Comparison of ENCODE assay signal across 19 cellular contexts in genomic region chr17:72710185-72710584, GRCh38.
DNase-seq lines count a peak whose midpoint lies in the region; ATAC-seq lines count a peak whose summit lies in the region.
"Had no signal": no experiment of that assay in that cellular context is flagged by ENCODE, and none has a peak within 500 bp of the region (broad histone marks: within the 10 kb centered on the region; RNA-seq: fewer than 3 reads in every experiment).

No MANE protein-coding gene starts in this region.

- no peak overlapping the region for H2AFZ ChIP-seq in neuronal stem cell (ENCODE audit: low read length)

- H3K36me3 Mint-ChIP-seq in activated naive CD4-positive, alpha-beta T cell treated with anti-CD3 and anti-CD28 coated beads, Interleukin-2, amount 10 ng/mL, durations not matched to agents 7 days and 5 days = peaks cover 63% of the 10 kb centered on the region
- peaks cover 34% of the 10 kb centered on the region for H3K36me3 Mint-ChIP-seq in T-helper 1 cell treated with Interleukin-12 subunit alpha and Interleukin-12 subunit beta and Interleukin-4 antibody, amounts not matched to agents 30 μg/mL and 1 μg/mL, for 36 hours (ENCODE audit: low read depth)

- H3K4ac ChIP-seq in neuronal stem cell (ENCODE audit: low read length) = no peak overlapping the region

- H3K9me3 ChIP-seq in esophagus (ENCODE audit: control insufficient read depth in 2 of 2, insufficient read depth in 1 of 2, low read depth in 1 of 2, low read length in 1 of 2) (peaks cover 0 to 2% of the 10 kb centered on the region in 2 donors), thymus (ENCODE audit: control insufficient read depth) (no peaks in the 10 kb centered on the region), neuronal stem cell (replicated peaks in 1 of 2; ENCODE audit: control insufficient read depth in 2 of 2, insufficient read depth in 1 of 2, low read depth in 1 of 2, low read length in 2 of 2) (peaks cover 8 to 10% of the 10 kb centered on the region in 2 donors)

- no peak overlapping the region for H3K9ac ChIP-seq in neuronal stem cell (ENCODE audit: low read depth, low read length, poor library complexity)

- H4K91ac ChIP-seq in neuronal stem cell (ENCODE audit: low read depth, low read length, poor library complexity) = no peak overlapping the region

- no peaks in the 10 kb centered on the region for H3K36me3 ChIP-seq in esophagus (ENCODE audit: control insufficient read depth in 2 of 2, insufficient read depth in 2 of 2, low read length in 1 of 2)
- no peaks in the 10 kb centered on the region for H3K36me3 ChIP-seq in thymus (ENCODE audit: control insufficient read depth, insufficient read depth)
- H3K36me3 ChIP-seq in neuronal stem cell (replicated peaks in 1 of 2; ENCODE audit: control insufficient read depth in 2 of 2, insufficient read depth in 2 of 2, low read length in 2 of 2) = no peaks in the 10 kb centered on the region
- H3K36me3 ChIP-seq: right atrium auricular region, upper lobe of left lung had no signal

- H3K4me1 ChIP-seq in esophagus (ENCODE audit: control insufficient read depth in 2 of 2, insufficient read depth in 2 of 2, low read length in 1 of 2) (peaks cover 0 to 4% of the 10 kb centered on the region in 2 donors), thymus (ENCODE audit: control insufficient read depth, insufficient read depth, low read length) (no peaks in the 10 kb centered on the region), neuronal stem cell (ENCODE audit: control insufficient read depth in 2 of 2, insufficient read depth in 1 of 2, low read depth in 1 of 2, low read length in 2 of 2) (peaks cover 0 to 8% of the 10 kb centered on the region in 2 donors)
- H3K4me1 ChIP-seq: right atrium auricular region had no signal

- H3K27ac ChIP-seq in esophagus (ENCODE audit: low read depth in 2 of 2, low read length in 1 of 2) (peak overlapping the region; percentile 69 to 72), thymus (ENCODE audit: low read depth) (peak overlapping the region; percentile 43), neuronal stem cell (replicated peaks; ENCODE audit: low read length) (no peak overlapping the region)
- H3K27ac ChIP-seq: right atrium auricular region, upper lobe of left lung had no signal

- no peak overlapping the region for H2BK120ac ChIP-seq in neuronal stem cell (ENCODE audit: low read depth, low read length)

- no peak overlapping the region for H4K8ac ChIP-seq in neuronal stem cell (ENCODE audit: low read depth, low read length)

- peak overlapping the region; percentile 48 for H3K4me3 Mint-ChIP-seq in activated naive CD4-positive, alpha-beta T cell treated with anti-CD3 and anti-CD28 coated beads, Interleukin-2, amount 10 ng/mL, durations not matched to agents 7 days and 5 days
- H3K4me3 Mint-ChIP-seq in T-helper 1 cell treated with Interleukin-12 subunit alpha and Interleukin-12 subunit beta and Interleukin-4 antibody, amounts not matched to agents 30 μg/mL and 1 μg/mL, for 36 hours = peak overlapping the region; percentile 75

- H3K4me1 Mint-ChIP-seq in activated naive CD4-positive, alpha-beta T cell treated with anti-CD3 and anti-CD28 coated beads, Interleukin-2, amount 10 ng/mL, durations not matched to agents 7 days and 5 days = peaks cover 82% of the 10 kb centered on the region
- peaks cover 63% of the 10 kb centered on the region for H3K4me1 Mint-ChIP-seq in T-helper 1 cell treated with Interleukin-12 subunit alpha and Interleukin-12 subunit beta and Interleukin-4 antibody, amounts not matched to agents 30 μg/mL and 1 μg/mL, for 36 hours (ENCODE audit: low read depth)

- H3K79me1 ChIP-seq in neuronal stem cell (ENCODE audit: low read depth, low read length) = no peaks in the 10 kb centered on the region

- no peak overlapping the region for H3K23ac ChIP-seq in neuronal stem cell (ENCODE audit: low read depth, low read length, poor library complexity)

- H2BK12ac ChIP-seq in neuronal stem cell (ENCODE audit: low read length) = no peak overlapping the region

- H2AK5ac ChIP-seq in neuronal stem cell (ENCODE audit: low read depth, low read length) = no peak overlapping the region

- no peak for DNase-seq in activated naive CD4-positive, alpha-beta T cell treated with anti-CD3 and anti-CD28 coated beads, Interleukin-2, amount 10 ng/mL, durations not matched to agents 7 days and 5 days
- no peak for DNase-seq in activated naive CD4-positive, alpha-beta T cell treated with Interleukin-2 at 50 U/mL for 16 hours
- DNase-seq in cortex of kidney (lab: John Stamatoyannopoulos, UW) (no peak), neuronal stem cell (ENCODE audit: low spot score) (no peak)
- DNase-seq: activated T-cell treated with anti-CD3 and anti-CD28 coated beads, Interleukin-2, amount 50 U/mL, for 48 hours; DND-41; foreskin melanocyte; Kasumi-1; NCI-H1417 treated with DMSO at 0.1 percent for 48 hours; NCI-H774; stimulated activated naive CD4-positive, alpha-beta T cell; T-helper 9 cell had no signal

- H3K4me2 ChIP-seq in neuronal stem cell (ENCODE audit: insufficient read depth, low read length, poor library complexity, severe bottlenecking) = no peak overlapping the region

- peaks cover 52% of the 10 kb centered on the region for H3K9me3 Mint-ChIP-seq in activated naive CD4-positive, alpha-beta T cell treated with anti-CD3 and anti-CD28 coated beads, Interleukin-2, amount 10 ng/mL, durations not matched to agents 7 days and 5 days
- peaks cover 33% of the 10 kb centered on the region for H3K9me3 Mint-ChIP-seq in T-helper 1 cell treated with Interleukin-12 subunit alpha and Interleukin-12 subunit beta and Interleukin-4 antibody, amounts not matched to agents 30 μg/mL and 1 μg/mL, for 36 hours

- H2BK5ac ChIP-seq in neuronal stem cell (ENCODE audit: low read length) = no peak overlapping the region

- H3K27me3 ChIP-seq in esophagus (ENCODE audit: control insufficient read depth in 1 of 2, insufficient read depth in 2 of 2, low read length in 2 of 2) (no peaks in the 10 kb centered on the region), thymus (ENCODE audit: control insufficient read depth, insufficient read depth) (no peaks in the 10 kb centered on the region), neuronal stem cell (ENCODE audit: control insufficient read depth in 3 of 3, insufficient read depth in 3 of 3, low read depth in 1 of 3, low read length in 3 of 3) (no peaks in the 10 kb centered on the region)
- H3K27me3 ChIP-seq: right atrium auricular region, upper lobe of left lung had no signal

- CTCF ChIA-PET in activated naive CD4-positive, alpha-beta T cell treated with anti-CD3 and anti-CD28 coated beads, Interleukin-2, amount 10 ng/mL, durations not matched to agents 7 days and 5 days (lab: Charles Lee) = interaction anchor here (1.3 to 2.1 kb wide), 5 partner anchors 9 to 660 kb away, joined by 4 to 13 read pairs (median 12); no protein-coding TSS in a partner anchor

- no peak overlapping the region for H2BK15ac ChIP-seq in neuronal stem cell (ENCODE audit: low read length)

- H3K14ac ChIP-seq in neuronal stem cell (ENCODE audit: low read length) = no peak overlapping the region

- H3K18ac ChIP-seq in neuronal stem cell (ENCODE audit: low read length) = no peak overlapping the region

- peak overlapping the region; percentile 89 for H3K27ac Mint-ChIP-seq in activated naive CD4-positive, alpha-beta T cell treated with anti-CD3 and anti-CD28 coated beads, Interleukin-2, amount 10 ng/mL, durations not matched to agents 7 days and 5 days
- H3K27ac Mint-ChIP-seq in T-helper 1 cell treated with Interleukin-12 subunit alpha and Interleukin-12 subunit beta and Interleukin-4 antibody, amounts not matched to agents 30 μg/mL and 1 μg/mL, for 36 hours = peak overlapping the region; percentile 95

- H3K27me3 Mint-ChIP-seq in activated naive CD4-positive, alpha-beta T cell treated with anti-CD3 and anti-CD28 coated beads, Interleukin-2, amount 10 ng/mL, durations not matched to agents 7 days and 5 days = no peaks in the 10 kb centered on the region
- H3K27me3 Mint-ChIP-seq in T-helper 1 cell treated with Interleukin-12 subunit alpha and Interleukin-12 subunit beta and Interleukin-4 antibody, amounts not matched to agents 30 μg/mL and 1 μg/mL, for 36 hours (ENCODE audit: low read depth) = no peaks in the 10 kb centered on the region

- H3K4me3 ChIP-seq in esophagus (ENCODE audit: low read depth in 1 of 2, low read length in 2 of 2) = no peak overlapping the region
- no peak overlapping the region for H3K4me3 ChIP-seq in thymus (ENCODE audit: low read length)
- no peak overlapping the region for H3K4me3 ChIP-seq in neuronal stem cell (ENCODE audit: low read length in 2 of 2)
- H3K4me3 ChIP-seq: right atrium auricular region, upper lobe of left lung had no signal

- no peak for ATAC-seq in HG03378 (IDR thresholded peaks at IDR 0.05; ENCODE audit: unreplicated experiment)
- ATAC-seq: left lobe of liver had no signal
